Comparison of ENCODE assay signal across 27 cellular contexts in the genomic region with DNA sequence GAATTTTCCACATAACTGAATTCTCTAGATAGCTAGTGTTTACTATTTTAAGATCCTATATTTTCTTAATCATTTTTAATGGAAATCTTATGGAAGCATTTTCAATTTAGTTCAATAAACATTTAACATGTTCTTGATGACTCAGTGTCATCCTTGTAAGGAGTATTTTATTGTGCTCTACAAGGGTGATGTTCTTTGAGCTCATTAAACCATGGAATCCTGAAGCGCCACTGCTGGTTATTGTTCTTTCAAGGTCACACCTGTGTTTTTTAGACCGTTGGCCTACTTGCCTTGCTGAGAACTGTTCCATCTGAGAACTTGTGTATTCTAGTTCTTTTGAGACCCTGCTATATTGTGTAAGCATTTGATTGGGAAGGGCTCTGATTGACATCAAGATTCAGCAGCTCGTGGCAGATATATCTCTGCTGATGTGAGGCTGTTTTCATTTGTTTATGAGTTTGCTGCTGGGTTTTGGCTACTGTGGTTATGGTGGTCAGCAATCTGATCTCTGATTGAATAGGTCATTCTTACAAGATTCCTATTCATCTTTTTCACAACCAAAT.
"Had no signal": no experiment of that assay in that cellular context is flagged by ENCODE, and none has a peak within 500 bp of the region (broad histone marks: within the 10 kb centered on the region; RNA-seq: fewer than 3 reads in every experiment).

No MANE protein-coding gene starts in this region.

- ATAC-seq: gastrocnemius medialis; heart right ventricle; lower lobe of right lung; right lobe of liver; stimulated activated memory B cell treated with anti-CD40 and anti-IgM and Interleukin-4, amounts not matched to agents 10 μg/mL and 1 μg/mL and 100 μg/mL, for 72 hours had no signal

- H3K4me1 Mint-ChIP-seq: memory B cell; mesothelial cell of epicardium; naive B cell; nephron; stimulated activated memory B cell treated with anti-CD40 and anti-IgM and Interleukin-4, amounts not matched to agents 10 μg/mL and 1 μg/mL and 100 μg/mL, for 72 hours had no signal

- H2AFZ ChIP-seq: parathyroid adenoma had no signal

- H3K36me3 ChIP-seq: gastrocnemius medialis, heart right ventricle, left ventricle myocardium inferior, lower lobe of right lung, prostate gland, right lobe of liver, spleen, tibial artery, upper lobe of left lung, uterus had no signal

- H3K9ac ChIP-seq: parathyroid adenoma had no signal

- H3K9me3 ChIP-seq: gastrocnemius medialis, heart right ventricle, left ventricle myocardium inferior, lower lobe of right lung, prostate gland, right lobe of liver, spleen, tibial artery, upper lobe of left lung, uterus had no signal

- H3K79me2 ChIP-seq: parathyroid adenoma had no signal

- H3K27me3 ChIP-seq: dorsolateral prefrontal cortex, gastrocnemius medialis, heart right ventricle, right lobe of liver, spleen, tibial artery, upper lobe of left lung, uterus had no signal

- H3K27ac ChIP-seq: coronary artery, dorsolateral prefrontal cortex, gastrocnemius medialis, heart right ventricle, left ventricle myocardium inferior, lower lobe of right lung, parathyroid adenoma, prostate gland, right lobe of liver, spleen, tibial artery, upper lobe of left lung, uterus had no signal

- H3K4me3 Mint-ChIP-seq: memory B cell; mesothelial cell of epicardium; naive B cell; nephron; stimulated activated memory B cell treated with anti-CD40 and anti-IgM and Interleukin-4, amounts not matched to agents 10 μg/mL and 1 μg/mL and 100 μg/mL, for 72 hours; stimulated activated naive CD8-positive, alpha-beta T cell treated with anti-CD3 and anti-CD28 coated beads, Interleukin-15, Interleukin-2, amounts not matched to agents 100 ng/mL and 50 ng/mL, for 24 hours had no signal

- H3K27ac Mint-ChIP-seq: memory B cell; mesothelial cell of epicardium; naive B cell; nephron; stimulated activated memory B cell treated with anti-CD40 and anti-IgM and Interleukin-4, amounts not matched to agents 10 μg/mL and 1 μg/mL and 100 μg/mL, for 72 hours; stimulated activated naive CD8-positive, alpha-beta T cell treated with anti-CD3 and anti-CD28 coated beads, Interleukin-15, Interleukin-2, amounts not matched to agents 100 ng/mL and 50 ng/mL, for 24 hours had no signal

- H3K4me1 ChIP-seq: gastrocnemius medialis, heart right ventricle, left ventricle myocardium inferior, lower lobe of right lung, parathyroid adenoma, prostate gland, right lobe of liver, spleen, tibial artery, upper lobe of left lung, uterus had no signal

- H3K36me3 Mint-ChIP-seq: memory B cell; mesothelial cell of epicardium; naive B cell; stimulated activated memory B cell treated with anti-CD40 and anti-IgM and Interleukin-4, amounts not matched to agents 10 μg/mL and 1 μg/mL and 100 μg/mL, for 72 hours had no signal

- H3K4me3 ChIP-seq: coronary artery, dorsolateral prefrontal cortex, gastrocnemius medialis, heart right ventricle, left ventricle myocardium inferior, lower lobe of right lung, prostate gland, right lobe of liver, spleen, tibial artery, upper lobe of left lung, uterus had no signal

- H3K9me3 Mint-ChIP-seq: memory B cell; mesothelial cell of epicardium; naive B cell; nephron; stimulated activated memory B cell treated with anti-CD40 and anti-IgM and Interleukin-4, amounts not matched to agents 10 μg/mL and 1 μg/mL and 100 μg/mL, for 72 hours; stimulated activated naive CD8-positive, alpha-beta T cell treated with anti-CD3 and anti-CD28 coated beads, Interleukin-15, Interleukin-2, amounts not matched to agents 100 ng/mL and 50 ng/mL, for 24 hours had no signal

- DNase-seq: dorsolateral prefrontal cortex; effector CD8-positive, alpha-beta T cell; gastrocnemius medialis; heart right ventricle; hypothalamus; islet precursor cell; left ventricle myocardium inferior; lower lobe of right lung; naive B cell; occipital lobe; retina; right lobe of liver; spleen; stimulated activated CD4-positive, alpha-beta T cell treated with anti-CD3 and anti-CD28 coated beads, Interleukin-15, amount 100 ng/mL, for 24 hours; stimulated activated CD4-positive, alpha-beta T cell treated with anti-CD3 and anti-CD28 coated beads, Interleukin-1b, Interleukin-23, amount 100 ng/mL, for 48 hours; stimulated activated CD4-positive, alpha-beta T cell treated with anti-CD3 and anti-CD28 coated beads, Interleukin-4, amount 100 ng/mL, for 24 hours; tibial artery; upper lobe of left lung; uterus had no signal
